ENCODE assay signal across 14 cellular contexts in genomic region chr2:147311058-147311429, GRCh38.
DNase-seq lines count a peak whose midpoint lies in the region; ATAC-seq and TF ChIP-seq lines count a peak whose summit lies in the region.
"Had no signal": no experiment of that assay in that cellular context is flagged by ENCODE, and none has a peak within 500 bp of the region (broad histone marks: within the 10 kb centered on the region; RNA-seq: fewer than 3 reads in every experiment).

No MANE protein-coding gene starts in this region.

- H3K9me3 ChIP-seq in SJCRH30 (replicated peaks) (no peaks in the 10 kb centered on the region), mucosa of descending colon (no peaks in the 10 kb centered on the region), heart right ventricle (peaks cover 0 to 14% (median 0%) of the 10 kb centered on the region in 11 donors)
- H3K9me3 ChIP-seq: A549, BE2C had no signal

- H3K36me3 Mint-ChIP-seq in activated CD4-positive, alpha-beta T cell treated with anti-CD3 and anti-CD28 coated beads, Interleukin-2, amount 10 ng/mL, durations not matched to agents 7 days and 5 days (ENCODE audit: low read depth), result peaks cover 3% of the 10 kb centered on the region
- H3K36me3 Mint-ChIP-seq: CD4-positive, alpha-beta memory T cell had no signal

- H3K27me3 ChIP-seq in SJCRH30, result no peaks in the 10 kb centered on the region
- H3K27me3 ChIP-seq in heart right ventricle, result no peaks in the 10 kb centered on the region
- H3K27me3 ChIP-seq: BE2C had no signal

- H3K4me1 Mint-ChIP-seq in activated CD4-positive, alpha-beta T cell treated with anti-CD3 and anti-CD28 coated beads, Interleukin-2, amount 10 ng/mL, durations not matched to agents 7 days and 5 days, result no peaks in the 10 kb centered on the region

- H3K4me3 ChIP-seq in SJCRH30 (no peak overlapping the region), mucosa of descending colon (no peak overlapping the region), heart right ventricle (no peak overlapping the region)
- H3K4me3 ChIP-seq: A549 had no signal

- H3K4me1 ChIP-seq in SJCRH30, result no peaks in the 10 kb centered on the region
- no peaks in the 10 kb centered on the region for H3K4me1 ChIP-seq in mucosa of descending colon (ENCODE audit: low read depth)
- H3K4me1 ChIP-seq in heart right ventricle, result no peaks in the 10 kb centered on the region
- H3K4me1 ChIP-seq: A549, BE2C had no signal

- 58 to 60% methylated on average over 3 of the region's 3 CpGs for WGBS in heart right ventricle, 2 donors

- H3K27ac ChIP-seq in SJCRH30 (no peak overlapping the region), heart right ventricle (no peak overlapping the region)
- H3K27ac ChIP-seq: A549, C4-2B had no signal

- H3K4me3 Mint-ChIP-seq in activated CD4-positive, alpha-beta T cell treated with anti-CD3 and anti-CD28 coated beads, Interleukin-2, amount 10 ng/mL, durations not matched to agents 7 days and 5 days, result no peak overlapping the region
- H3K4me3 Mint-ChIP-seq: CD4-positive, alpha-beta memory T cell; H9 had no signal

- H3K36me3 ChIP-seq in SJCRH30 (no peaks in the 10 kb centered on the region), mucosa of descending colon (ENCODE audit: low read depth) (no peaks in the 10 kb centered on the region), heart right ventricle (no peaks in the 10 kb centered on the region)
- H3K36me3 ChIP-seq: BE2C had no signal

- ATAC-seq in mucosa of descending colon (peak; percentile 82), heart right ventricle (no peak)
- ATAC-seq: A549 had no signal

- peaks cover 12% of the 10 kb centered on the region for H3K9me3 Mint-ChIP-seq in activated CD4-positive, alpha-beta T cell treated with anti-CD3 and anti-CD28 coated beads, Interleukin-2, amount 10 ng/mL, durations not matched to agents 7 days and 5 days

- POLR2A ChIA-PET in activated CD4-positive, alpha-beta T cell treated with anti-CD3 and anti-CD28 coated beads, Interleukin-2, amount 10 ng/mL, durations not matched to agents 7 days and 5 days (lab: Charles Lee), result no interaction called here

- H3K27me3 Mint-ChIP-seq in activated CD4-positive, alpha-beta T cell treated with anti-CD3 and anti-CD28 coated beads, Interleukin-2, amount 10 ng/mL, durations not matched to agents 7 days and 5 days, result no peaks in the 10 kb centered on the region
- H3K27me3 Mint-ChIP-seq: CD4-positive, alpha-beta memory T cell had no signal

- no peak overlapping the region for H3K27ac Mint-ChIP-seq in activated CD4-positive, alpha-beta T cell treated with anti-CD3 and anti-CD28 coated beads, Interleukin-2, amount 10 ng/mL, durations not matched to agents 7 days and 5 days
- H3K27ac Mint-ChIP-seq: H9 had no signal

- TF ChIP-seq CTCF in mucosa of descending colon (IDR thresholded peaks at IDR 0.05) (no peak), heart right ventricle (IDR thresholded peaks at IDR 0.05) (no peak)

- CTCF ChIA-PET in activated CD4-positive, alpha-beta T cell treated with anti-CD3 and anti-CD28 coated beads, Interleukin-2, amount 10 ng/mL, durations not matched to agents 7 days and 5 days (lab: Charles Lee), result no interaction called here

- DNase-seq in HuH-7 (ENCODE audit: low spot score) (peak; percentile 67), SJCRH30 (peak; percentile 48 to 50), mucosa of descending colon (peak in 2 of 3 donors; percentile 51 to 62), heart right ventricle (no peak), NCI-H345 (lab: John Stamatoyannopoulos, UW) (no peak)
- no peak for DNase-seq in activated CD4-positive, alpha-beta T cell treated with anti-CD3 and anti-CD28 coated beads, Interleukin-2, amount 10 ng/mL, durations not matched to agents 7 days and 5 days
- DNase-seq: BE2C; CD4-positive, alpha-beta memory T cell; DND-41; GDM1; GOT3; H9 had no signal

- intact Hi-C loops in mucosa of descending colon (cut with DNase I, micrococcal nuclease) (no loop called here), heart right ventricle (cut with DNase I) (no loop called here)

Comparison
In these comparisons a context has a peak if more than half of its experiments do, and no peak if none do; other contexts are left out.
1. DNase-seq: peak in HuH-7 (single experiment), SJCRH30 (2 of 2) and mucosa of descending colon (2 of 3); none in heart right ventricle (0 of 2), NCI-H345 (single experiment) and activated CD4-positive, alpha-beta T cell treated with anti-CD3 and anti-CD28 coated beads, Interleukin-2, amount 10 ng/mL, durations not matched to agents 7 days and 5 days (single experiment).